In the genomic region with DNA sequence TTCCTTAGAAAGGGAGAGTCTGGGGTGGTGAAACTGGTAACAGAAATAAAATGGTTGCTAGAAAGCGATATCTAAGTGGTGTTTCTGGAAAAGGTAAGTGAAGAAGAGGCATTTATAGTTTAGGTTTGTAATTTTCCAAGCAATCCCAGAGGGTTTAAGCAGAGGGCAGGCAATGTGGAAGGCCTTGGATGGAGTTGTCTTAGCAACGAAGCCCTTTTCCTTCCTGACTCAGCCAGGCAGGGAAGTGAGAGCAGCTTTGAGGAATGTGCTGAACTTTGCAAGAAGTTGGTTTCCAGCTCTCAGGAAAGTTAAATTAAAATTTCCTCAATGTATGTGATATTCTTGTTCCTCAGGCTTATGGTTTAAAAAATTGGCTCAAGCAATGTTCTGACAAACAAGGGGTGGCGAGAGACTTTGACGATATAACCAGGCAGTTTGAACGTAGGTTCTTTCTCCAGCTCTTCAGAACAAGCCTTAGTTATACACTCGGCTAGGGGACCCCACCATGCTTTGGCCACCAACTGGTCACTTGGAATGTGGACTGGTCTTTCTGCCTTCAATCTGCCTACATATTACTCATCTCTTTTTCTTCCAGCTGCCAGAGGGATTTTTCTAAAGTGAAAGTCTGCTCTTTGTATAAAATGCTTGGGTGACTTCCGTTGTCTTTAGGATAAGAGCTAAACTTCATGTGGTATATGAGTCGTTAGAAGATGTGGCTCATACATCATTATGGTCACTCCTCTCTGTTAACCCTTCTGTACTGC, we compare ENCODE assay signal across 10 cellular contexts.
A peak's percentile ranks its signal among the peaks of the same experiment; 100 is the strongest.
DNase-seq lines count a peak whose midpoint lies in the region; ATAC-seq and TF ChIP-seq lines count a peak whose summit lies in the region.
"Had no signal": no experiment of that assay in that cellular context is flagged by ENCODE, and none has a peak within 500 bp of the region (broad histone marks: within the 10 kb centered on the region; RNA-seq: fewer than 3 reads in every experiment).

No MANE protein-coding gene starts in this region.

- in situ Hi-C loops in astrocyte of the cerebellum (cut with HindIII; ENCODE audit: low sequenced_read_pairs): no loop called here
- in situ Hi-C loops in gastrocnemius medialis (cut with MboI; ENCODE audit: low sequenced_read_pairs in 4 of 4): no loop called here

- ATAC-seq in gastrocnemius medialis (peak in 1 of 2 donors; percentile 58), HG03520 (IDR thresholded peaks at IDR 0.05; ENCODE audit: unreplicated experiment) (no peak), HG02885 (IDR thresholded peaks at IDR 0.05; ENCODE audit: poor library complexity, unreplicated experiment) (no peak)

- no peak for TF ChIP-seq POLR2A in gastrocnemius medialis (IDR thresholded peaks at IDR 0.05)

- TF ChIP-seq CTCF in astrocyte of the cerebellum (IDR thresholded peaks at IDR 0.05; ENCODE audit: low read depth, low read length, missing control alignments): no peak
- no peak for TF ChIP-seq CTCF in left ventricle myocardium inferior (IDR thresholded peaks at IDR 0.05; ENCODE audit: borderline replicate concordance)
- no peak for TF ChIP-seq CTCF in gastrocnemius medialis (IDR thresholded peaks at IDR 0.05 in 4 of 5, conservative IDR thresholded peaks at IDR 0.05 in 1 of 5)

- intact Hi-C loops in left ventricle myocardium inferior (cut with micrococcal nuclease) (no loop called here), gastrocnemius medialis (cut with DNase I; ENCODE audit: low total_unique reads) (no loop called here)

- H3K9me3 ChIP-seq in left ventricle myocardium inferior (replicated peaks) (no peaks in the 10 kb centered on the region), gastrocnemius medialis (no peaks in the 10 kb centered on the region)

- H3K27ac ChIP-seq in left ventricle myocardium inferior (replicated peaks): peak overlapping the region; percentile 77
- H3K27ac ChIP-seq in gastrocnemius medialis: peak overlapping the region; percentile 44 to 68 (median 52)

- H3K4me3 ChIP-seq in astrocyte of the cerebellum (ENCODE audit: low read depth, low read length): no peak overlapping the region
- peak overlapping the region; percentile 27 for H3K4me3 ChIP-seq in left ventricle myocardium inferior
- no peak overlapping the region for H3K4me3 ChIP-seq in gastrocnemius medialis

- DNase-seq in H4 (ENCODE audit: low spot score) (peak; percentile 77), astrocyte of the cerebellum (ENCODE audit: low read depth) (peak; percentile 53), left ventricle myocardium inferior (no peak), gastrocnemius medialis (no peak), NCI-H2196 (lab: John Stamatoyannopoulos, UW; ENCODE audit: unreplicated experiment) (no peak)
- DNase-seq in activated CD8-positive, alpha-beta memory T cell treated with anti-CD3 and anti-CD28 coated beads for 24 hours: no peak
- DNase-seq: activated CD4-positive, CD25-positive, alpha-beta regulatory T cell treated with anti-CD3 and anti-CD28 coated beads, Interleukin-2, amount 50 U/mL, for 72 hours; amygdala had no signal

- H3K36me3 ChIP-seq in left ventricle myocardium inferior (no peaks in the 10 kb centered on the region), gastrocnemius medialis (no peaks in the 10 kb centered on the region)

- H3K4me1 ChIP-seq in left ventricle myocardium inferior: peaks cover 24% of the 10 kb centered on the region
- no peaks in the 10 kb centered on the region for H3K4me1 ChIP-seq in gastrocnemius medialis

- H3K27me3 ChIP-seq in left ventricle myocardium inferior (ENCODE audit: low read depth) (no peaks in the 10 kb centered on the region), gastrocnemius medialis (no peaks in the 10 kb centered on the region)

Comparison
In these comparisons a context has a peak if more than half of its experiments do, and no peak if none do; other contexts are left out.
1. DNase-seq: peak in H4 (single experiment) and astrocyte of the cerebellum (single experiment); none in left ventricle myocardium inferior (single experiment), gastrocnemius medialis (0 of 2), activated CD8-positive, alpha-beta memory T cell treated with anti-CD3 and anti-CD28 coated beads for 24 hours (single experiment) and NCI-H2196 (single experiment).